ENCODE assay signal across 20 cellular contexts in the genomic region with DNA sequence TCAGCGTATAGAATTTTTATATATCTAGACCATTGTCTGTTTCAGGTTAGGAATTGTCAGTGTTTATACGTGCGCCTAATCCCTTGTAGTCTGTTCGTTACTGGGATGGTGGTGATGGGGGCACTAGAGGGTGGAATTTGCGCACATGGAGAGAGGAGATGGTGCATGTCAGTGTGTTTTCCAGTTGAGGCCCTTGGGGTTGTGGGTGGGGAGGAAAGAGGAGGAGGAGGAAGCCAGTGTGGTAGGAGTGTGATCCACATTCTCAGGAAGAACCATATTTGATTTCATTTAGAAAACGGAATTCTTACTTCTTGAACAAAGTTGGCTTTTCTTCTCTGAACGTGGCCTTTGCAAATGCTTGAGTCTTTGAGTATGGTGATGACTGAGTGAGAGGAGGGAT.
DNase-seq lines count a peak whose midpoint lies in the region; ATAC-seq and TF ChIP-seq lines count a peak whose summit lies in the region.
"Had no signal": no experiment of that assay in that cellular context is flagged by ENCODE, and none has a peak within 500 bp of the region (broad histone marks: within the 10 kb centered on the region; RNA-seq: fewer than 3 reads in every experiment).

No MANE protein-coding gene starts in this region.

- in situ Hi-C loops in GM13977 (cut with MboI; ENCODE audit: low pct_unique_long_range_greater_than_20kb, low sequenced_read_pairs, unreplicated experiment): no loop called here

- peaks cover 48% of the 10 kb centered on the region for H3K4me1 Mint-ChIP-seq in activated naive CD4-positive, alpha-beta T cell treated with anti-CD3 and anti-CD28 coated beads, Interleukin-2, amount 50 U/mL, for 24 hours
- H3K4me1 Mint-ChIP-seq in activated naive CD4-positive, alpha-beta T cell treated with anti-CD3 and anti-CD28 coated beads, Interleukin-2, amount 10 ng/mL, durations not matched to agents 7 days and 5 days: peaks cover 11% of the 10 kb centered on the region
- H3K4me1 Mint-ChIP-seq in activated T-helper 17 cell treated with anti-CD3 and anti-CD28 coated beads, Interleukin-2, amount 50 U/mL, for 72 hours: peaks cover 29% of the 10 kb centered on the region
- peaks cover 61 to 68% of the 10 kb centered on the region in 2 donors for H3K4me1 Mint-ChIP-seq in natural killer cell
- peaks cover 52 to 89% of the 10 kb centered on the region in 2 donors for H3K4me1 Mint-ChIP-seq in stimulated activated naive B cell treated with anti-CD40 and anti-IgM and Interleukin-4, amounts not matched to agents 10 μg/mL and 1 μg/mL and 100 μg/mL, for 72 hours

- CTCF ChIA-PET in activated naive CD4-positive, alpha-beta T cell treated with anti-CD3 and anti-CD28 coated beads, Interleukin-2, amount 10 ng/mL, durations not matched to agents 7 days and 5 days (lab: Charles Lee): no interaction called here

- no peak for ATAC-seq in activated T-helper 17 cell treated with anti-CD3 and anti-CD28 coated beads, Interleukin-2, amount 50 U/mL, for 72 hours (replicated peaks)
- ATAC-seq in natural killer cell (no peak), HG03457 (IDR thresholded peaks at IDR 0.05; ENCODE audit: unreplicated experiment) (no peak)
- no peak for ATAC-seq in stimulated activated naive B cell treated with anti-CD40 and anti-IgM and Interleukin-4, amounts not matched to agents 10 μg/mL and 1 μg/mL and 100 μg/mL, for 72 hours (replicated peaks)

- intact Hi-C loops in natural killer cell (cut with micrococcal nuclease) (no loop called here), vagina (cut with DNase I) (no loop called here)

- no peak for DNase-seq in activated naive CD4-positive, alpha-beta T cell treated with anti-CD3 and anti-CD28 coated beads, Interleukin-2, amount 10 ng/mL, durations not matched to agents 7 days and 5 days
- no peak for DNase-seq in natural killer cell
- DNase-seq in stimulated activated naive B cell treated with anti-CD40 and anti-IgM and Interleukin-4, amounts not matched to agents 10 μg/mL and 1 μg/mL and 100 μg/mL, for 72 hours: no peak
- no peak for DNase-seq in GM13977 (ENCODE audit: low spot score)
- no peak for DNase-seq in vagina (ENCODE audit: extremely low spot score in 2 of 2)
- DNase-seq: 8988T, C1 segment of cervical spinal cord, DMS53, GDM1, Kasumi-1, NCI-H1694, NCI-H2081, NCI-H2171, NCI-H446 treated with DMSO at 0.1 percent for 48 hours, NCI-H526 treated with DMSO at 0.1 percent for 48 hours, OCI-M1 had no signal

- H3K36me3 Mint-ChIP-seq in activated naive CD4-positive, alpha-beta T cell treated with anti-CD3 and anti-CD28 coated beads, Interleukin-2, amount 50 U/mL, for 24 hours: peaks cover 8% of the 10 kb centered on the region
- peaks cover 8% of the 10 kb centered on the region for H3K36me3 Mint-ChIP-seq in activated naive CD4-positive, alpha-beta T cell treated with anti-CD3 and anti-CD28 coated beads, Interleukin-2, amount 10 ng/mL, durations not matched to agents 7 days and 5 days
- H3K36me3 Mint-ChIP-seq in activated T-helper 17 cell treated with anti-CD3 and anti-CD28 coated beads, Interleukin-2, amount 50 U/mL, for 72 hours (ENCODE audit: low read depth): no peaks in the 10 kb centered on the region
- no peaks in the 10 kb centered on the region for H3K36me3 Mint-ChIP-seq in natural killer cell
- peaks cover 24 to 32% of the 10 kb centered on the region in 2 donors for H3K36me3 Mint-ChIP-seq in stimulated activated naive B cell treated with anti-CD40 and anti-IgM and Interleukin-4, amounts not matched to agents 10 μg/mL and 1 μg/mL and 100 μg/mL, for 72 hours

- peaks cover 3% of the 10 kb centered on the region for H3K9me3 Mint-ChIP-seq in activated naive CD4-positive, alpha-beta T cell treated with anti-CD3 and anti-CD28 coated beads, Interleukin-2, amount 50 U/mL, for 24 hours
- no peaks in the 10 kb centered on the region for H3K9me3 Mint-ChIP-seq in activated naive CD4-positive, alpha-beta T cell treated with anti-CD3 and anti-CD28 coated beads, Interleukin-2, amount 10 ng/mL, durations not matched to agents 7 days and 5 days
- H3K9me3 Mint-ChIP-seq in activated T-helper 17 cell treated with anti-CD3 and anti-CD28 coated beads, Interleukin-2, amount 50 U/mL, for 72 hours: peaks cover 8% of the 10 kb centered on the region
- peaks cover 0 to 5% of the 10 kb centered on the region in 2 donors for H3K9me3 Mint-ChIP-seq in natural killer cell
- peaks cover 8 to 10% of the 10 kb centered on the region in 2 donors for H3K9me3 Mint-ChIP-seq in stimulated activated naive B cell treated with anti-CD40 and anti-IgM and Interleukin-4, amounts not matched to agents 10 μg/mL and 1 μg/mL and 100 μg/mL, for 72 hours

- no peaks in the 10 kb centered on the region for H3K4me1 ChIP-seq in vagina
- H3K4me1 ChIP-seq: SJSA1 had no signal

- no peaks in the 10 kb centered on the region for H3K27me3 Mint-ChIP-seq in activated naive CD4-positive, alpha-beta T cell treated with anti-CD3 and anti-CD28 coated beads, Interleukin-2, amount 50 U/mL, for 24 hours
- H3K27me3 Mint-ChIP-seq in activated naive CD4-positive, alpha-beta T cell treated with anti-CD3 and anti-CD28 coated beads, Interleukin-2, amount 10 ng/mL, durations not matched to agents 7 days and 5 days: no peaks in the 10 kb centered on the region
- no peaks in the 10 kb centered on the region for H3K27me3 Mint-ChIP-seq in activated T-helper 17 cell treated with anti-CD3 and anti-CD28 coated beads, Interleukin-2, amount 50 U/mL, for 72 hours
- no peaks in the 10 kb centered on the region for H3K27me3 Mint-ChIP-seq in natural killer cell (ENCODE audit: low read depth in 2 of 2)
- no peaks in the 10 kb centered on the region for H3K27me3 Mint-ChIP-seq in stimulated activated naive B cell treated with anti-CD40 and anti-IgM and Interleukin-4, amounts not matched to agents 10 μg/mL and 1 μg/mL and 100 μg/mL, for 72 hours

- H3K27ac Mint-ChIP-seq in activated naive CD4-positive, alpha-beta T cell treated with anti-CD3 and anti-CD28 coated beads, Interleukin-2, amount 50 U/mL, for 24 hours: peak overlapping the region; percentile 31
- no peak overlapping the region for H3K27ac Mint-ChIP-seq in activated naive CD4-positive, alpha-beta T cell treated with anti-CD3 and anti-CD28 coated beads, Interleukin-2, amount 10 ng/mL, durations not matched to agents 7 days and 5 days
- H3K27ac Mint-ChIP-seq in activated T-helper 17 cell treated with anti-CD3 and anti-CD28 coated beads, Interleukin-2, amount 50 U/mL, for 72 hours: no peak overlapping the region
- H3K27ac Mint-ChIP-seq in natural killer cell: peak overlapping the region in 1 of 2 donors; percentile 60
- peak overlapping the region; percentile 6 for H3K27ac Mint-ChIP-seq in stimulated activated naive B cell treated with anti-CD40 and anti-IgM and Interleukin-4, amounts not matched to agents 10 μg/mL and 1 μg/mL and 100 μg/mL, for 72 hours

- H3K9me3 ChIP-seq in vagina: no peaks in the 10 kb centered on the region
- H3K9me3 ChIP-seq: SJSA1 had no signal

- no peak for TF ChIP-seq POLR2A in vagina (IDR thresholded peaks at IDR 0.05)

- no peaks in the 10 kb centered on the region for H3K27me3 ChIP-seq in vagina

- H3K27ac ChIP-seq in vagina: no peak overlapping the region
- H3K27ac ChIP-seq: SJSA1 had no signal

- H3K36me3 ChIP-seq in vagina: no peaks in the 10 kb centered on the region
- H3K36me3 ChIP-seq: SJSA1 had no signal

- TF ChIP-seq CTCF in natural killer cell (IDR thresholded peaks at IDR 0.05) (no peak), GM13977 (IDR thresholded peaks at IDR 0.05; ENCODE audit: extremely low read depth, insufficient read depth, missing control alignments) (no peak), vagina (IDR thresholded peaks at IDR 0.05) (no peak)

- no peak overlapping the region for H3K4me3 Mint-ChIP-seq in activated naive CD4-positive, alpha-beta T cell treated with anti-CD3 and anti-CD28 coated beads, Interleukin-2, amount 50 U/mL, for 24 hours
- H3K4me3 Mint-ChIP-seq in activated naive CD4-positive, alpha-beta T cell treated with anti-CD3 and anti-CD28 coated beads, Interleukin-2, amount 10 ng/mL, durations not matched to agents 7 days and 5 days: no peak overlapping the region
- H3K4me3 Mint-ChIP-seq in activated T-helper 17 cell treated with anti-CD3 and anti-CD28 coated beads, Interleukin-2, amount 50 U/mL, for 72 hours: peak overlapping the region; percentile 22
- H3K4me3 Mint-ChIP-seq in natural killer cell: peak overlapping the region; percentile 14
- H3K4me3 Mint-ChIP-seq in stimulated activated naive B cell treated with anti-CD40 and anti-IgM and Interleukin-4, amounts not matched to agents 10 μg/mL and 1 μg/mL and 100 μg/mL, for 72 hours: no peak overlapping the region

- no peak overlapping the region for H3K4me3 ChIP-seq in vagina
- H3K4me3 ChIP-seq: SJSA1 had no signal

Comparison
In these comparisons a context has a peak if more than half of its experiments do, and no peak if none do; other contexts are left out.
1. H3K27ac Mint-ChIP-seq: peak in activated naive CD4-positive, alpha-beta T cell treated with anti-CD3 and anti-CD28 coated beads, Interleukin-2, amount 50 U/mL, for 24 hours (single experiment) and stimulated activated naive B cell treated with anti-CD40 and anti-IgM and Interleukin-4, amounts not matched to agents 10 μg/mL and 1 μg/mL and 100 μg/mL, for 72 hours (single experiment); none in activated naive CD4-positive, alpha-beta T cell treated with anti-CD3 and anti-CD28 coated beads, Interleukin-2, amount 10 ng/mL, durations not matched to agents 7 days and 5 days (single experiment) and activated T-helper 17 cell treated with anti-CD3 and anti-CD28 coated beads, Interleukin-2, amount 50 U/mL, for 72 hours (single experiment).
2. H3K4me3 Mint-ChIP-seq: peak in activated T-helper 17 cell treated with anti-CD3 and anti-CD28 coated beads, Interleukin-2, amount 50 U/mL, for 72 hours (single experiment) and natural killer cell (single experiment); none in activated naive CD4-positive, alpha-beta T cell treated with anti-CD3 and anti-CD28 coated beads, Interleukin-2, amount 50 U/mL, for 24 hours (single experiment), activated naive CD4-positive, alpha-beta T cell treated with anti-CD3 and anti-CD28 coated beads, Interleukin-2, amount 10 ng/mL, durations not matched to agents 7 days and 5 days (single experiment) and stimulated activated naive B cell treated with anti-CD40 and anti-IgM and Interleukin-4, amounts not matched to agents 10 μg/mL and 1 μg/mL and 100 μg/mL, for 72 hours (0 of 2).